1 cellular context compared by ENCODE assay signal in genomic region chr4:123976875-123977274, GRCh38.
TF ChIP-seq lines count a peak whose summit lies in the region.

No MANE protein-coding gene starts in this region.

TF ChIP-seq in IMR-90, 13 proteins besides CTCF, POLR2A, EP300 and RAD21 (continued from another document):
- no peak for TF ChIP-seq CHD1 (IDR thresholded peaks at IDR 0.05; ENCODE audit: low read depth, low read length)
- no peak for TF ChIP-seq ELK1 (IDR thresholded peaks at IDR 0.05; ENCODE audit: borderline replicate concordance, low read depth, low read length)
- no peak for TF ChIP-seq MAFK (IDR thresholded peaks at IDR 0.05; ENCODE audit: low read depth, low read length)
- TF ChIP-seq RFX5 (IDR thresholded peaks at IDR 0.05; ENCODE audit: low read depth, low read length) = no peak
- no peak for TF ChIP-seq MXI1 (IDR thresholded peaks at IDR 0.05; ENCODE audit: borderline replicate concordance, low read depth, low read length)
- TF ChIP-seq USF2 (IDR thresholded peaks at IDR 0.05; ENCODE audit: low read depth, low read length) = no peak
- TF ChIP-seq CEBPB (IDR thresholded peaks at IDR 0.05; ENCODE audit: low read depth, low read length) = no peak
